Comparison of ENCODE assay signal across 1 cellular context in genomic region chr19:52398091-52398461, GRCh38.
TF ChIP-seq lines count a peak whose summit lies in the region.

No MANE protein-coding gene starts in this region.

TF ChIP-seq in HepG2, 621 proteins besides CTCF, POLR2A, EP300 and RAD21:
- 0 out of 2 replicates have a peak, but pooled peaks have one; percentile 34 for TF ChIP-seq NRL (CRISPR knock-in tag; IDR thresholded peaks at IDR 0.05; ENCODE audit: borderline replicate concordance)
- TF ChIP-seq POGK (CRISPR knock-in tag; conservative IDR thresholded peaks at IDR 0.05): no peak
- TF ChIP-seq ZNF230 (CRISPR knock-in tag; IDR thresholded peaks at IDR 0.05): 0 out of 2 replicates have a peak, but pooled peaks have one; percentile 30
- no peak for TF ChIP-seq TEAD3 (CRISPR knock-in tag; optimal IDR thresholded peaks at IDR 0.05; ENCODE audit: borderline replicate concordance)
- TF ChIP-seq GABPA (IDR thresholded peaks at IDR 0.05; ENCODE audit: low read depth, low read length): 0 out of 2 replicates have a peak, but pooled peaks have one; percentile 4
- TF ChIP-seq GABPA (CRISPR knock-in tag; IDR thresholded peaks at IDR 0.05; ENCODE audit: low read depth): no peak
- TF ChIP-seq BORCS8-MEF2B (CRISPR knock-in tag; IDR thresholded peaks at IDR 0.05): no peak
- no peak for TF ChIP-seq ZNF570 (CRISPR knock-in tag; IDR thresholded peaks at IDR 0.05; ENCODE audit: borderline replicate concordance)
- TF ChIP-seq ASH2L (IDR thresholded peaks at IDR 0.05; ENCODE audit: insufficient read length, low read depth, low read length): peak; percentile 18
- no peak for TF ChIP-seq ATF7-NPFF (CRISPR knock-in tag; IDR thresholded peaks at IDR 0.05; ENCODE audit: low read depth)
- TF ChIP-seq ZBTB40 (IDR thresholded peaks at IDR 0.05): no peak
- 0 out of 2 replicates have a peak, but pooled peaks have one; percentile 30 for TF ChIP-seq ZBTB40 (CRISPR knock-in tag; IDR thresholded peaks at IDR 0.05)
- TF ChIP-seq ZFP36L2 (CRISPR knock-in tag; IDR thresholded peaks at IDR 0.05): no peak
- TF ChIP-seq ZNF224 (CRISPR knock-in tag; IDR thresholded peaks at IDR 0.05): 0 out of 2 replicates have a peak, but pooled peaks have one; percentile 16
- no peak for TF ChIP-seq FOSL1 (CRISPR knock-in tag; IDR thresholded peaks at IDR 0.05; ENCODE audit: borderline replicate concordance)
- TF ChIP-seq ZHX2 (IDR thresholded peaks at IDR 0.05; ENCODE audit: low read depth): no peak
- TF ChIP-seq ZHX2 (CRISPR knock-in tag; IDR thresholded peaks at IDR 0.05; ENCODE audit: borderline replicate concordance): no peak
- no peak; the same call in 1 of the 2 replicates for TF ChIP-seq EEA1 (CRISPR knock-in tag; IDR thresholded peaks at IDR 0.05; ENCODE audit: borderline replicate concordance)
TF ChIP-seq in HepG2: peak in this region for 6.
